9 cellular contexts compared by ENCODE assay signal in genomic region chr1:44500181-44501021, GRCh38.
DNase-seq lines count a peak whose midpoint lies in the region; ATAC-seq, FAIRE-seq and TF ChIP-seq lines count a peak whose summit lies in the region.
"Had no signal": no experiment of that assay in that cellular context is flagged by ENCODE, and none has a peak within 500 bp of the region (broad histone marks: within the 10 kb centered on the region; RNA-seq: fewer than 3 reads in every experiment).

No MANE protein-coding gene starts in this region.

- peak; percentile 45 for TF ChIP-seq CTCF in astrocyte of the spinal cord (IDR thresholded peaks at IDR 0.05; ENCODE audit: low read depth, low read length)
- TF ChIP-seq CTCF in foreskin keratinocyte (conservative IDR thresholded peaks at IDR 0.05): no peak

- whole genome bisulfite sequencing in small intestine, 3 donors: 12 to 42% (median 30%) methylated on average over 17 of the region's 17 CpGs

- no peaks in the 10 kb centered on the region for H3K9me3 ChIP-seq in HUES48 (ENCODE audit: control insufficient read depth, insufficient read depth, low read length)
- no peaks in the 10 kb centered on the region for H3K9me3 ChIP-seq in iPS-18c (ENCODE audit: control insufficient read depth, insufficient read depth, low read length)
- no peaks in the 10 kb centered on the region for H3K9me3 ChIP-seq in small intestine (ENCODE audit: control insufficient read depth, low read depth)

- H3K27me3 ChIP-seq in HUES48 (ENCODE audit: control insufficient read depth, insufficient read depth, low read length) (peaks cover 31% of the 10 kb centered on the region), small intestine (ENCODE audit: control insufficient read depth in 2 of 2, insufficient read depth in 2 of 2, low read length in 2 of 2) (peaks cover 0 to 9% of the 10 kb centered on the region in 2 donors), foreskin keratinocyte (peaks cover 56% of the 10 kb centered on the region)

- H3K4me1 ChIP-seq in HUES48 (ENCODE audit: control insufficient read depth, insufficient read depth, low read length) (peaks cover 30% of the 10 kb centered on the region), small intestine (ENCODE audit: control insufficient read depth in 2 of 2, insufficient read depth in 1 of 2, low read depth in 1 of 2, low read length in 1 of 2) (no peaks in the 10 kb centered on the region), foreskin keratinocyte (no peaks in the 10 kb centered on the region)

- H3K27ac ChIP-seq in HUES48 (ENCODE audit: low read depth, low read length) (peak overlapping the region; percentile 74), small intestine (ENCODE audit: low read depth in 1 of 2, low read length in 1 of 2) (no peak overlapping the region), foreskin keratinocyte (no peak overlapping the region)

- no peak overlapping the region for H3K9ac ChIP-seq in HUES48 (ENCODE audit: low read depth, low read length)

- in situ Hi-C loops in astrocyte of the spinal cord (cut with HindIII; ENCODE audit: low sequenced_read_pairs): no loop called here

- no peak for FAIRE-seq in small intestine (lab: Jason Lieb, UNC)

- ATAC-seq in foreskin keratinocyte (no peak), GM18511 (IDR thresholded peaks at IDR 0.05; ENCODE audit: unreplicated experiment) (no peak), HG03432 (IDR thresholded peaks at IDR 0.05; ENCODE audit: unreplicated experiment) (no peak)
- ATAC-seq: stimulated activated naive B cell treated with anti-CD40 and anti-IgM and Interleukin-4, amounts not matched to agents 10 μg/mL and 1 μg/mL and 100 μg/mL, for 72 hours had no signal

- H3K4me3 ChIP-seq in HUES48 (ENCODE audit: low read depth, low read length) (peak overlapping the region; percentile 54), astrocyte of the spinal cord (ENCODE audit: low read depth, low read length) (no peak overlapping the region), iPS-18c (ENCODE audit: insufficient read depth, low read depth, low read length) (peak overlapping the region; percentile 36; the same call in 1 of the 2 replicates), small intestine (ENCODE audit: low read depth in 1 of 2, low read length in 2 of 2) (no peak overlapping the region)

- H3K36me3 ChIP-seq in HUES48 (ENCODE audit: control insufficient read depth, insufficient read depth, low read length) (no peaks in the 10 kb centered on the region), small intestine (ENCODE audit: control insufficient read depth in 2 of 2, insufficient read depth in 2 of 2, low read length in 2 of 2) (no peaks in the 10 kb centered on the region)

- peak; percentile 16 for DNase-seq in astrocyte of the spinal cord (ENCODE audit: low read depth, low spot score)
- DNase-seq in small intestine: peak; percentile 51
- no peak for DNase-seq in foreskin keratinocyte
- no peak for DNase-seq in DMS79 (lab: John Stamatoyannopoulos, UW)
- DNase-seq: stimulated activated naive B cell treated with anti-CD40 and anti-IgM and Interleukin-4, amounts not matched to agents 10 μg/mL and 1 μg/mL and 100 μg/mL, for 72 hours had no signal

Comparison
In these comparisons a context has a peak if more than half of its experiments do, and no peak if none do; other contexts are left out.
1. H3K4me3 ChIP-seq: peak in HUES48 (single experiment) and iPS-18c (single experiment); none in astrocyte of the spinal cord (single experiment) and small intestine (0 of 2).
2. DNase-seq: peak in astrocyte of the spinal cord (single experiment) and small intestine (single experiment); none in foreskin keratinocyte (0 of 2) and DMS79 (single experiment).